Comparison of ENCODE assay signal across 1 cellular context in genomic region chr12:106301241-106301610, GRCh38.
A peak's percentile ranks its signal among the peaks of the same experiment; 100 is the strongest.
TF ChIP-seq lines count a peak whose summit lies in the region.

No MANE protein-coding gene starts in this region.

TF ChIP-seq in K562, 482 proteins besides CTCF, POLR2A, EP300 and RAD21:
- TF ChIP-seq NR4A1 (CRISPR knock-in tag; IDR thresholded peaks at IDR 0.05) (no peak), NR4A1 (tag; IDR thresholded peaks at IDR 0.05) (no peak), ZNF644 (tag; IDR thresholded peaks at IDR 0.05; ENCODE audit: low read depth) (0 out of 2 replicates have a peak, but pooled peaks have one; percentile 27), KLF10 (CRISPR knock-in tag; IDR thresholded peaks at IDR 0.05) (no peak), STAG1 (CRISPR knock-in tag; IDR thresholded peaks at IDR 0.05; ENCODE audit: borderline replicate concordance) (no peak), SIN3A (IDR thresholded peaks at IDR 0.05; ENCODE audit: borderline replicate concordance in 2 of 2, control insufficient read depth in 1 of 2, low read depth in 2 of 2, low read length in 2 of 2) (no peak), ZNF121 (CRISPR knock-in tag; conservative IDR thresholded peaks at IDR 0.05) (no peak), ZNF133 (CRISPR knock-in tag; IDR thresholded peaks at IDR 0.05) (no peak)
- TF ChIP-seq, protein P1, sequence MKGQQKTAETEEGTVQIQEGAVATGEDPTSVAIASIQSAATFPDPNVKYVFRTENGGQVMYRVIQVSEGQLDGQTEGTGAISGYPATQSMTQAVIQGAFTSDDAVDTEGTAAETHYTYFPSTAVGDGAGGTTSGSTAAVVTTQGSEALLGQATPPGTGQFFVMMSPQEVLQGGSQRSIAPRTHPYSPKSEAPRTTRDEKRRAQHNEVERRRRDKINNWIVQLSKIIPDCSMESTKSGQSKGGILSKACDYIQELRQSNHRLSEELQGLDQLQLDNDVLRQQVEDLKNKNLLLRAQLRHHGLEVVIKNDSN (CRISPR knock-in tag; IDR thresholded peaks at IDR 0.05) = no peak
